Comparison of ENCODE assay signal across 16 cellular contexts in the genomic region with DNA sequence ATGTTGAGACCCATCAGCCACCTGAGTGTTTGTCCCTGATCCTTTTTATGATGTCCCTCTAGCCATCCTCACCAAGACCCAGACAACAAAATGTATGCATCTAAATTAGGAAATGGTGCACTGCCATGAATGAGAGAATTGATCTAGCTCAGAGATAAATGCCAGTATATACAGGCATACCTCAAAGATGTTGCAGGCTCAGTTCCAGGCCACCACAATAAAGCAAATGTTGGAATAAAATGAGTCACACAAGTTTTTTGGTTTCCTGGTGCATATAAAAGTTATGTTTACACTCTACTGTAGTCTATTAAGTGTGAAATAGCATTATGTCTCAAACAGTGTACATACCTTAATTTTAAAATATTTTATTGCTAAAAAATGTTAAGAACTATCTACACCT.
"Had no signal": no experiment of that assay in that cellular context is flagged by ENCODE, and none has a peak within 500 bp of the region (broad histone marks: within the 10 kb centered on the region; RNA-seq: fewer than 3 reads in every experiment).

No MANE protein-coding gene starts in this region.

- H3K27me3 Mint-ChIP-seq: activated B cell treated with CpG ODN at 0.5 μM for 24 hours; stimulated activated naive CD8-positive, alpha-beta T cell treated with anti-CD3 and anti-CD28 coated beads, Interleukin-15, Interleukin-2, amounts not matched to agents 100 ng/mL and 50 ng/mL, for 24 hours had no signal

- H3K4me1 ChIP-seq: adrenal gland, breast epithelium, esophagus squamous epithelium, parathyroid adenoma, right lobe of liver had no signal

- H3K9me3 ChIP-seq: adrenal gland, breast epithelium, esophagus squamous epithelium, right lobe of liver had no signal

- DNase-seq: activated B cell treated with CpG ODN at 0.5 μM for 24 hours; activated naive CD4-positive, alpha-beta T cell treated with anti-CD3 and anti-CD28 coated beads for 36 hours; adrenal gland; effector memory CD4-positive, alpha-beta T cell; esophagus squamous epithelium; right lobe of liver; small intestine; stimulated activated CD4-positive, alpha-beta T cell treated with anti-CD3 and anti-CD28 coated beads, Interleukin-15, amount 100 ng/mL, for 24 hours; stimulated activated CD4-positive, alpha-beta T cell treated with anti-CD3 and anti-CD28 coated beads, Interleukin-2, amount 100 ng/mL, for 48 hours; SW 1271; trophoblast cell had no signal

- H3K9me3 Mint-ChIP-seq: activated B cell treated with CpG ODN at 0.5 μM for 24 hours; activated naive CD4-positive, alpha-beta T cell treated with anti-CD3 and anti-CD28 coated beads for 36 hours; dendritic cell treated with granulocyte-macrophage colony-stimulating factor and Interleukin-4, amounts not matched to agents 40 ng/mL and 50 ng/mL, for 4 days; natural killer cell treated with Interleukin-12 subunit alpha and Interleukin-12 subunit beta and Interleukin-15 and Interleukin-18, amount 100 ng/mL, for 72 hours had no signal

- ATAC-seq: natural killer cell treated with Interleukin-12 subunit alpha and Interleukin-12 subunit beta and Interleukin-15 and Interleukin-18, amount 100 ng/mL, for 72 hours; right lobe of liver had no signal

- H3K4me1 Mint-ChIP-seq: activated B cell treated with CpG ODN at 0.5 μM for 24 hours had no signal

- H3K4me3 Mint-ChIP-seq: activated B cell treated with CpG ODN at 0.5 μM for 24 hours; activated naive CD4-positive, alpha-beta T cell treated with anti-CD3 and anti-CD28 coated beads for 36 hours; dendritic cell treated with granulocyte-macrophage colony-stimulating factor and Interleukin-4, amounts not matched to agents 40 ng/mL and 50 ng/mL, for 4 days; natural killer cell treated with Interleukin-12 subunit alpha and Interleukin-12 subunit beta and Interleukin-15 and Interleukin-18, amount 100 ng/mL, for 72 hours; stimulated activated naive CD8-positive, alpha-beta T cell treated with anti-CD3 and anti-CD28 coated beads, Interleukin-15, Interleukin-2, amounts not matched to agents 100 ng/mL and 50 ng/mL, for 24 hours had no signal

- H3K4me3 ChIP-seq: adrenal gland, breast epithelium, esophagus squamous epithelium, right lobe of liver had no signal

- H3K27ac Mint-ChIP-seq: activated B cell treated with CpG ODN at 0.5 μM for 24 hours; activated naive CD4-positive, alpha-beta T cell treated with anti-CD3 and anti-CD28 coated beads for 36 hours; dendritic cell treated with granulocyte-macrophage colony-stimulating factor and Interleukin-4, amounts not matched to agents 40 ng/mL and 50 ng/mL, for 4 days; natural killer cell treated with Interleukin-12 subunit alpha and Interleukin-12 subunit beta and Interleukin-15 and Interleukin-18, amount 100 ng/mL, for 72 hours; stimulated activated naive CD8-positive, alpha-beta T cell treated with anti-CD3 and anti-CD28 coated beads, Interleukin-15, Interleukin-2, amounts not matched to agents 100 ng/mL and 50 ng/mL, for 24 hours had no signal

- H3K27ac ChIP-seq: adrenal gland, breast epithelium, esophagus squamous epithelium, parathyroid adenoma, right lobe of liver had no signal

- H3K36me3 ChIP-seq: adrenal gland, breast epithelium, esophagus squamous epithelium, right lobe of liver had no signal

- H3K27me3 ChIP-seq: adrenal gland, breast epithelium, esophagus squamous epithelium, right lobe of liver had no signal

- H3K36me3 Mint-ChIP-seq: natural killer cell treated with Interleukin-12 subunit alpha and Interleukin-12 subunit beta and Interleukin-15 and Interleukin-18, amount 100 ng/mL, for 72 hours had no signal
